Comparison of ENCODE assay signal across 8 cellular contexts in the genomic region with DNA sequence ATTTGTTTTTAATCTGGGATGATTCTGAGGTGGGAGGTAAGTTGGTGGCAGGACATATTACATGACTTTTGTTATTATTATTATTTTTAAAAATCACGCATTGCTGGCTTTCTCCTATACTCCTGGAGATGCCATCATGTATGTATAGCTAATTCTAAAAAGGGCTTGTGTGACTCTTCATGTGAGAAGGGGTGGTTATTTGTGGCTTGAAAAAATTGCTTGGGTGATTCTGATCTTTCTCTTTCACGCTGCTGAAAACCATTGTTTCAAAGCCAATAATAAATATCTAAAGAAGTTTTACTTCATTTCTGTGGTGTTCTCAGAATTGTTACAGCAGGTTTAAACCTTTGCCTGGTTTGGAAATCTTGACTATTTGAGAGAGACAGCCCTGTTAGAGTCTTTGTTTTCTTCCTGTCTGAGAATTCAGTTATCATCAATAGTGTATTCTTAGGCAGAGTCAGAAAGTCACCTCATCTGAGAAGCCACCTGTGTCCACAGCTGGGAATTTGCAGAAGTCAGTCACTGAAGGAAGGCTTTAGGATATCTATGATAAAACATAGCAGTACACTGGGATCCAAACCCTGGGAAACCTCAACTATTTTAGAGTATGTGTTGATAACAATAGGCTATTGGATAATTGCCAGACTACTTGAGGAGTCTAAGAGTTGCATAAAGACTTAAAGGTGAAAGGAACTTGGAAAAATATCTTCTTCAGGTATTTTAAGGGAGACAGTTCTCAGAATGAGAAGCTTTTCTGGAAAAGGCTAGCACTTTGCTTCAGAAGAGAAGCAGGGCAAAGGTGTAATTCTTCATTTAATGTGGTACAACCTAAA. TPM values are rescaled to one million over a fixed set of nuclear protein-coding genes. Genes with fewer than 3 reads are reported as not detected.
DNase-seq lines count a peak whose midpoint lies in the region; ATAC-seq, FAIRE-seq and TF ChIP-seq lines count a peak whose summit lies in the region.
"Not testable (repeated sequence)": the region's sequence is repeated elsewhere in the genome, so short reads cannot be mapped to it uniquely, and the experiment has no call there.

No MANE protein-coding gene starts in this region.

- ATAC-seq in GM19328 (IDR thresholded peaks at IDR 0.05; ENCODE audit: unreplicated experiment) (peak; percentile 63), GM21786 (IDR thresholded peaks at IDR 0.05; ENCODE audit: unreplicated experiment) (peak; percentile 68), HG03066 (IDR thresholded peaks at IDR 0.05; ENCODE audit: low read depth, unreplicated experiment) (peak; percentile 64)

- not testable (repeated sequence) for H3K9me3 Mint-ChIP-seq in activated CD4-positive, alpha-beta T cell treated with anti-CD3 and anti-CD28 coated beads, Interleukin-2, amount 10 ng/mL, durations not matched to agents 24 days and 14 days

- not testable (repeated sequence) for TF ChIP-seq POLR2A in GM12891 (IDR thresholded peaks at IDR 0.05; ENCODE audit: low read depth, low read length)

- peak overlapping the region; percentile 64 for H3K27ac ChIP-seq in Karpas-422 (ENCODE audit: low read length)
- peak overlapping the region; percentile 45 for H3K27ac ChIP-seq in brain microvascular endothelial cell
- peak overlapping the region; percentile 35 for H3K27ac ChIP-seq in neutrophil

- not testable (repeated sequence) for H2AFZ ChIP-seq in Karpas-422 (ENCODE audit: low read length)

- not testable (repeated sequence) for H3K9me2 ChIP-seq in Karpas-422 (replicated peaks; ENCODE audit: insufficient read depth, low read length)

- not testable (repeated sequence) for H4K20me1 ChIP-seq in Karpas-422 (ENCODE audit: insufficient read depth, low read depth, low read length)

- not testable (repeated sequence) for DNase-seq in GM12891 (ENCODE audit: insufficient read length, low spot score); Karpas-422; activated CD4-positive, alpha-beta T cell treated with anti-CD3 and anti-CD28 coated beads, Interleukin-2, amount 10 ng/mL, durations not matched to agents 24 days and 14 days
- DNase-seq in brain microvascular endothelial cell, result peak; percentile 31

- peaks cover 66% of the 10 kb centered on the region for H3K4me1 Mint-ChIP-seq in activated CD4-positive, alpha-beta T cell treated with anti-CD3 and anti-CD28 coated beads, Interleukin-2, amount 10 ng/mL, durations not matched to agents 24 days and 14 days

- not testable (repeated sequence) for H3K36me3 ChIP-seq in Karpas-422 (ENCODE audit: insufficient read depth, low read length); brain microvascular endothelial cell (replicated peaks); neutrophil

- not testable (repeated sequence) for H3K9me3 ChIP-seq in Karpas-422 (ENCODE audit: low read length); neutrophil

- H3K36me3 Mint-ChIP-seq in activated CD4-positive, alpha-beta T cell treated with anti-CD3 and anti-CD28 coated beads, Interleukin-2, amount 10 ng/mL, durations not matched to agents 24 days and 14 days (ENCODE audit: low read depth), result peaks cover 30% of the 10 kb centered on the region

- H3K27ac Mint-ChIP-seq in activated CD4-positive, alpha-beta T cell treated with anti-CD3 and anti-CD28 coated beads, Interleukin-2, amount 10 ng/mL, durations not matched to agents 24 days and 14 days, result peak overlapping the region; percentile 91

- H3K27me3 Mint-ChIP-seq in activated CD4-positive, alpha-beta T cell treated with anti-CD3 and anti-CD28 coated beads, Interleukin-2, amount 10 ng/mL, durations not matched to agents 24 days and 14 days, result not testable (repeated sequence)

- H3K4me1 ChIP-seq in Karpas-422 (ENCODE audit: low read length) (peaks cover 55% of the 10 kb centered on the region), neutrophil (ENCODE audit: control insufficient read depth in 1 of 2, insufficient read depth in 1 of 2, low read depth in 1 of 2, low read length in 1 of 2) (peaks cover 28 to 33% of the 10 kb centered on the region in 2 experiments)

- not testable (repeated sequence) for H3K4me3 ChIP-seq in Karpas-422 (ENCODE audit: low read length); brain microvascular endothelial cell (ENCODE audit: low read depth, low read length); neutrophil (ENCODE audit: low read depth in 1 of 2, low read length in 1 of 2)

- intact Hi-C loops in activated CD4-positive, alpha-beta T cell treated with anti-CD3 and anti-CD28 coated beads, Interleukin-2, amount 10 ng/mL, durations not matched to agents 24 days and 14 days (cut with micrococcal nuclease), result not testable (repeated sequence)

- peak overlapping the region; percentile 25 for H3K9ac ChIP-seq in Karpas-422 (ENCODE audit: low read length)

- H3K4me2 ChIP-seq in Karpas-422 (ENCODE audit: low read depth, low read length, poor library complexity, severe bottlenecking), result peak overlapping the region; percentile 55

- FAIRE-seq in GM12891 (lab: Jason Lieb, UNC), result peak; percentile 38

- TF ChIP-seq CTCF in brain microvascular endothelial cell (IDR thresholded peaks at IDR 0.05; ENCODE audit: low read depth, low read length, missing control alignments); neutrophil (IDR thresholded peaks at IDR 0.05): not testable (repeated sequence)

- peak overlapping the region; percentile 66 for H3K4me3 Mint-ChIP-seq in activated CD4-positive, alpha-beta T cell treated with anti-CD3 and anti-CD28 coated beads, Interleukin-2, amount 10 ng/mL, durations not matched to agents 24 days and 14 days

- in situ Hi-C loops in brain microvascular endothelial cell (cut with HindIII; ENCODE audit: low pct_ligation_motif_present, low sequenced_read_pairs), result not testable (repeated sequence)

- H3K27me3 ChIP-seq in Karpas-422 (ENCODE audit: low read length); brain microvascular endothelial cell (replicated peaks); neutrophil: not testable (repeated sequence)

- peaks cover 93% of the 10 kb centered on the region for H3K79me2 ChIP-seq in Karpas-422 (ENCODE audit: low read length)

RNA-seq across cellular contexts. Expression of gene KLHL2, which starts 8.6 kb away (rescaled TPM):
- 8.5 TPM for polyA plus RNA-seq in GM12891 (2012; ENCODE audit: low read depth, missing spikeins)
- total RNA-seq in Karpas-422 (2014; rRNA removed; shearing (Covaris generic); ENCODE audit: low replicate concordance), result 27.3 and 31.5 TPM in 2 replicates
- total RNA-seq in activated CD4-positive, alpha-beta T cell treated with anti-CD3 and anti-CD28 coated beads, Interleukin-2, amount 10 ng/mL, durations not matched to agents 24 days and 14 days, result 39.5 and 42.7 TPM in 2 replicates
